Comparison of ENCODE assay signal across 8 cellular contexts in the genomic region with DNA sequence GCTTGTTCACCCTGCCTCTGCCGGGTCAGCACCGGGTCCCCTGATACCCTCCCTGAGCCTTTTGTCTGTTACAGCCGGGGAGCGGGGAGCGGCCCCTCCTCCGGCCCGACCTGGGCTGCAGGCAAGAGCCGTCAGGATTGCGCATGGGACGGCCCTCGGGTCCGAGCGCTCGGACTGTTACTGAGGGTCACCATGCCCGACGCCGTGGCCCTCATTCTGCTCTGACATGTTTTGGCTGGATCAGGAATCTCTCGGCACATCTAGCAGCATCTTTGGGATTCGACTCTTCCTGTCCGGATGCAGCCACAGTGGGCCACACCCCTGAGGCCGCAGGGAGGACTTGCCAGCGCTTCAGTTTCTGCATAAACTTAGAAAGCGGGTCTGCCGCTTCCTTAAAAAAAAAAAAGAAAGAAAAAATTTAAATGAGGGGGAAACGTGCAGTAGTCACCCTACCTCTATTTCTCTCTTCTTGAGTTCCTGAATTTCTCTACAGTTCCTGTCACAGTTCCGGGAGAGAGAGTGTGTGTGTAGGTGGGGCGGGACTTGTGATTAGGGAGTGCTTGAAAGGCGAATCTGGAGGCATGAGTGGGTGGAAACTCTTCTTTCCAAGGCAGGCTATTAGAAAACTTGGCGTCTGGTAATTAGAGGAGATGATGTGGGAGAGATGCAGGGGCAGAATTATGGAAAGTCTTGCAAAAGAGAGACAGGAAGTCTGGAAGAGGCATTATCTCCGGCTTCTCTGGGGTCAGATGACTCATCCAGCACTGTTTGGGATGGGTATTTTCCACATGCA. TPM values are rescaled to one million over a fixed set of nuclear protein-coding genes. Genes with fewer than 3 reads are reported as not detected.
A peak's percentile ranks its signal among the peaks of the same experiment; 100 is the strongest.
DNase-seq lines count a peak whose midpoint lies in the region; ATAC-seq and TF ChIP-seq lines count a peak whose summit lies in the region.

No MANE protein-coding gene starts in this region.

- peaks cover 42% of the 10 kb centered on the region for H3K4me1 Mint-ChIP-seq in activated T-cell treated with anti-CD3 and anti-CD28 coated beads, Interleukin-2, amount 50 U/mL, for 24 hours (ENCODE audit: low read depth)

- H3K9ac ChIP-seq in HCT116 (ENCODE audit: low read length), result peak overlapping the region; percentile 90

- H3K27ac ChIP-seq in HCT116 (ENCODE audit: low read depth, low read length), result peak overlapping the region; percentile 95
- H3K27ac ChIP-seq in esophagus (ENCODE audit: low read depth in 2 of 2, low read length in 1 of 2), result peak overlapping the region; percentile 99

- peak overlapping the region; percentile 94 for H3K27ac Mint-ChIP-seq in activated T-cell treated with anti-CD3 and anti-CD28 coated beads, Interleukin-2, amount 50 U/mL, for 24 hours

- intact Hi-C loops in HCT116 (cut with micrococcal nuclease), result loop anchor here (2.0 to 5.0 kb wide), 2 partner anchors 486 to 527 kb away; a partner anchor contains a TSS

- peak overlapping the region; percentile 82 for H3K4me3 Mint-ChIP-seq in activated T-cell treated with anti-CD3 and anti-CD28 coated beads, Interleukin-2, amount 50 U/mL, for 24 hours

- H2AFZ ChIP-seq in HCT116 (ENCODE audit: low read depth, low read length, poor library complexity, severe bottlenecking), result no peak overlapping the region

- H4K20me1 ChIP-seq in HCT116 (ENCODE audit: insufficient read depth), result no peaks in the 10 kb centered on the region

- no peaks in the 10 kb centered on the region for H3K27me3 Mint-ChIP-seq in activated T-cell treated with anti-CD3 and anti-CD28 coated beads, Interleukin-2, amount 50 U/mL, for 24 hours

- POLR2A ChIA-PET in HCT116 (lab: Charles Lee), result interaction anchor here (1.4 kb wide), 1 partner anchor 8 kb away, joined by 7 read pairs; no protein-coding TSS in a partner anchor

- no peaks in the 10 kb centered on the region for H3K9me3 Mint-ChIP-seq in activated T-cell treated with anti-CD3 and anti-CD28 coated beads, Interleukin-2, amount 50 U/mL, for 24 hours

- TF ChIP-seq RAD21 in HCT116 (IDR thresholded peaks at IDR 0.05; ENCODE audit: low read depth), result no peak

- RAD21 ChIA-PET in HCT116 (lab: Charles Lee; ENCODE audit: low non-redundant PET in 1 of 2, low total read pairs in 2 of 2, uncharacterized antibody in 2 of 2, unreplicated experiment in 2 of 2), result no interaction called here

- TF ChIP-seq POLR2A in HCT116 (IDR thresholded peaks at IDR 0.05; ENCODE audit: borderline replicate concordance, extremely low read depth, insufficient read depth, insufficient read length), result no peak

- H3K4me1 ChIP-seq in HCT116 (ENCODE audit: control insufficient read depth in 1 of 2, insufficient read depth in 2 of 2, low read length in 2 of 2) (peaks cover 16 to 21% of the 10 kb centered on the region in 2 experiments), esophagus (ENCODE audit: control insufficient read depth in 2 of 2, insufficient read depth in 2 of 2, low read length in 1 of 2) (peaks cover 2% of the 10 kb centered on the region in 2 donors)

- H3K9me2 ChIP-seq in HCT116 (ENCODE audit: insufficient read depth), result no peaks in the 10 kb centered on the region

- H3K36me3 ChIP-seq in HCT116 (ENCODE audit: control insufficient read depth in 1 of 2, insufficient read depth in 2 of 2, low read length in 2 of 2) (no peaks in the 10 kb centered on the region), esophagus (ENCODE audit: control insufficient read depth in 2 of 2, insufficient read depth in 2 of 2, low read length in 1 of 2) (no peaks in the 10 kb centered on the region)

- no peaks in the 10 kb centered on the region for H3K27me3 ChIP-seq in HCT116 (ENCODE audit: insufficient read depth, low read length)
- H3K27me3 ChIP-seq in esophagus (ENCODE audit: control insufficient read depth in 1 of 2, insufficient read depth in 2 of 2, low read length in 2 of 2), result no peaks in the 10 kb centered on the region

- 0 to 1% methylated on average over 30 of the region's 30 CpGs for WGBS in esophagus, 2 donors

- peak overlapping the region; percentile 96 for H3K4me2 ChIP-seq in HCT116 (ENCODE audit: low read length)

- H3K9me3 ChIP-seq in HCT116 (ENCODE audit: control insufficient read depth in 1 of 2, insufficient read depth in 1 of 2, low read depth in 1 of 2, low read length in 2 of 2) (no peaks in the 10 kb centered on the region), esophagus (ENCODE audit: control insufficient read depth in 2 of 2, insufficient read depth in 1 of 2, low read depth in 1 of 2, low read length in 1 of 2) (no peaks in the 10 kb centered on the region)

- H3K4me3 ChIP-seq in HCT116 (replicated peaks in 1 of 2; ENCODE audit: low read depth in 1 of 2, low read length in 2 of 2) (peak overlapping the region; percentile 62 to 89), esophagus (ENCODE audit: low read depth in 1 of 2, low read length in 2 of 2) (peak overlapping the region; percentile 79 to 95)

- CTCF ChIA-PET in HCT116 (lab: Charles Lee), result no interaction called here

- ATAC-seq in HCT116, result no peak

- peak; percentile 74 for DNase-seq in DMS 273 (lab: John Stamatoyannopoulos, UW; ENCODE audit: unreplicated experiment)
- DNase-seq in HCT116 (ENCODE audit: low read depth, low spot score), result no peak
- DNase-seq in NCI-H748 treated with DMSO at 0.1 percent for 48 hours (lab: John Stamatoyannopoulos, UW), result peak; percentile 4
- DNase-seq in activated T-cell treated with anti-CD3 and anti-CD28 coated beads, Interleukin-2, amount 50 U/mL, for 24 hours, result no peak
- DNase-seq in mucosa of gallbladder (ENCODE audit: low spot score), result peak; percentile 65
- DNase-seq in superior temporal gyrus (ENCODE audit: extremely low spot score), result peak; percentile 59
- DNase-seq in effector CD8-positive, alpha-beta T cell (lab: John Stamatoyannopoulos, UW), result no peak

- TF ChIP-seq CTCF in HCT116 (IDR thresholded peaks at IDR 0.05 in 2 of 3, conservative IDR thresholded peaks at IDR 0.05 in 1 of 3; ENCODE audit: borderline replicate concordance in 1 of 3, insufficient read depth in 1 of 3, low read depth in 2 of 3, low read length in 2 of 3), result no peak

- BruUV-seq in HCT116 (replicated peaks; lab: Mats Ljungman, UMichigan), result no TSS peak

- peaks cover 18% of the 10 kb centered on the region for H3K79me2 ChIP-seq in HCT116 (ENCODE audit: insufficient read depth, low read length)

- H3K36me3 Mint-ChIP-seq in activated T-cell treated with anti-CD3 and anti-CD28 coated beads, Interleukin-2, amount 50 U/mL, for 24 hours (ENCODE audit: low read depth), result peaks cover 31% of the 10 kb centered on the region

TF ChIP-seq in HCT116, 20 proteins besides CTCF, POLR2A, EP300 and RAD21 (continues in another document):
- TF ChIP-seq, protein P1, sequence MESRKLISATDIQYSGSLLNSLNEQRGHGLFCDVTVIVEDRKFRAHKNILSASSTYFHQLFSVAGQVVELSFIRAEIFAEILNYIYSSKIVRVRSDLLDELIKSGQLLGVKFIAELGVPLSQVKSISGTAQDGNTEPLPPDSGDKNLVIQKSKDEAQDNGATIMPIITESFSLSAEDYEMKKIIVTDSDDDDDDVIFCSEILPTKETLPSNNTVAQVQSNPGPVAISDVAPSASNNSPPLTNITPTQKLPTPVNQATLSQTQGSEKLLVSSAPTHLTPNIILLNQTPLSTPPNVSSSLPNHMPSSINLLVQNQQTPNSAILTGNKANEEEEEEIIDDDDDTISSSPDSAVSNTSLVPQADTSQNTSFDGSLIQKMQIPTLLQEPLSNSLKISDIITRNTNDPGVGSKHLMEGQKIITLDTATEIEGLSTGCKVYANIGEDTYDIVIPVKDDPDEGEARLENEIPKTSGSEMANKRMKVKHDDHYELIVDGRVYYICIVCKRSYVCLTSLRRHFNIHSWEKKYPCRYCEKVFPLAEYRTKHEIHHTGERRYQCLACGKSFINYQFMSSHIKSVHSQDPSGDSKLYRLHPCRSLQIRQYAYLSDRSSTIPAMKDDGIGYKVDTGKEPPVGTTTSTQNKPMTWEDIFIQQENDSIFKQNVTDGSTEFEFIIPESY (IDR thresholded peaks at IDR 0.05; ENCODE audit: extremely low read depth, insufficient replicate concordance, low read length), result no peak
- TF ChIP-seq ZFX (IDR thresholded peaks at IDR 0.05) (no peak; the same call in none of the 2 replicates), POLR2AphosphoS5 (IDR thresholded peaks at IDR 0.05; ENCODE audit: low read depth, low read length) (0 out of 2 replicates have a peak, but pooled peaks have one; percentile 34), ELF1 (IDR thresholded peaks at IDR 0.05; ENCODE audit: borderline replicate concordance, low read depth) (peak; percentile 65), EGR1 (IDR thresholded peaks at IDR 0.05; ENCODE audit: low read depth) (peak; percentile 83), CEBPB (IDR thresholded peaks at IDR 0.05; ENCODE audit: low read depth) (no peak; the same call in 1 of the 2 replicates), ZNF274 (IDR thresholded peaks at IDR 0.05; ENCODE audit: low read depth, low read length) (no peak), CBX3 (IDR thresholded peaks at IDR 0.05; ENCODE audit: low read depth) (peak; percentile 39; the same call in 1 of the 2 replicates), EZH2 (IDR thresholded peaks at IDR 0.05) (no peak), FOSL1 (IDR thresholded peaks at IDR 0.05; ENCODE audit: low read depth) (peak; percentile 57), SP1 (IDR thresholded peaks at IDR 0.05; ENCODE audit: low read depth) (no peak), SIN3A (IDR thresholded peaks at IDR 0.05; ENCODE audit: low read depth) (peak; percentile 65), TCF7L2 (IDR thresholded peaks at IDR 0.05; ENCODE audit: borderline replicate concordance, extremely low read depth, insufficient read depth, insufficient read length) (peak; percentile 10), EZH2phosphoT487 (IDR thresholded peaks at IDR 0.05; ENCODE audit: borderline replicate concordance) (no peak)
- TF ChIP-seq, protein P2, sequence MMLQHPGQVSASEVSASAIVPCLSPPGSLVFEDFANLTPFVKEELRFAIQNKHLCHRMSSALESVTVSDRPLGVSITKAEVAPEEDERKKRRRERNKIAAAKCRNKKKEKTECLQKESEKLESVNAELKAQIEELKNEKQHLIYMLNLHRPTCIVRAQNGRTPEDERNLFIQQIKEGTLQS (IDR thresholded peaks at IDR 0.05), result no peak
- TF ChIP-seq, protein P3, sequence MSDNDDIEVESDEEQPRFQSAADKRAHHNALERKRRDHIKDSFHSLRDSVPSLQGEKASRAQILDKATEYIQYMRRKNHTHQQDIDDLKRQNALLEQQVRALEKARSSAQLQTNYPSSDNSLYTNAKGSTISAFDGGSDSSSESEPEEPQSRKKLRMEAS (IDR thresholded peaks at IDR 0.05), result peak; percentile 53; the same call in 1 of the 2 replicates

RNA-seq across cellular contexts. Expression of a gene that starts 1.0 kb away (rescaled TPM):
- total RNA-seq in HCT116 (2021; ENCODE audit: unreplicated experiment) (14.8 TPM), mucosa of gallbladder (36.3 TPM)
- 4.4 and 5.5 TPM in 2 replicates for polyA plus RNA-seq in HCT116 (2012)
- 10 to 100 TPM in 1 of 2 donors, 1 to 10 TPM in 1; 9.1 to 10.1 TPM for polyA plus RNA-seq in esophagus

Comparison
In these comparisons a context has a peak if more than half of its experiments do, and no peak if none do; other contexts are left out.
1. DNase-seq: peak in DMS 273 (single experiment), NCI-H748 treated with DMSO at 0.1 percent for 48 hours (single experiment), mucosa of gallbladder (single experiment) and superior temporal gyrus (single experiment); none in HCT116 (single experiment), activated T-cell treated with anti-CD3 and anti-CD28 coated beads, Interleukin-2, amount 50 U/mL, for 24 hours (single experiment) and effector CD8-positive, alpha-beta T cell (single experiment).